Comparison of ENCODE assay signal across 35 cellular contexts in the genomic region with DNA sequence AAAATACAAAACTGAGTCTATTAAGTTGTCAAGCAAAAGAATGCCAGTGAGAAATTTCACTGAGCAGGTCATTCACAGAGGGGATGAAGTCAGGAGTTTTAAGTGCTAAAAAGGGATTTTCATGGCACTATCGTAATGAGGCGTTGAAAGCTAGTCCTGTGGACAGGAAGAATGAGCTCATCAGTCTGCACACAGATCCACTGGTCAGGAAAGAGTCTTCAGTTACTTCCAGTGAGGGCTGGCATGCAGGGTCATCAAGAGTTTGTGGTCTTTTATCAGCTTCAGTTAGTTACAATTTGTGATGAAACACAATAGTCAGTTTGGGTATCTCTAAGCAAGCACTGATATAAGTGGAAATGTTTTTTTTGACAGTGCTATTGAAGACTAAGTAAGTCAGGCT.
"Had no signal": no experiment of that assay in that cellular context is flagged by ENCODE, and none has a peak within 500 bp of the region (broad histone marks: within the 10 kb centered on the region; RNA-seq: fewer than 3 reads in every experiment).

No MANE protein-coding gene starts in this region.

- H3K36me3 ChIP-seq: ascending aorta, esophagus muscularis mucosa, heart right ventricle, left ventricle myocardium inferior, neutrophil, ovary, prostate gland, sigmoid colon, thyroid gland, upper lobe of left lung, vagina had no signal

- H3K36me3 Mint-ChIP-seq: activated CD4-positive, alpha-beta memory T cell treated with anti-CD3 and anti-CD28 coated beads for 36 hours; activated naive CD4-positive, alpha-beta T cell treated with anti-CD3 and anti-CD28 coated beads, Interleukin-2, amount 10 ng/mL, durations not matched to agents 7 days and 5 days; activated naive CD8-positive, alpha-beta T cell treated with anti-CD3 and anti-CD28 coated beads, Interleukin-2, amount 10 ng/mL, durations not matched to agents 7 days and 5 days; brain; stimulated activated memory B cell treated with anti-CD40 and anti-IgM and Interleukin-4, amounts not matched to agents 10 μg/mL and 1 μg/mL and 100 μg/mL, for 72 hours had no signal

- H3K27ac Mint-ChIP-seq: activated CD4-positive, alpha-beta memory T cell treated with anti-CD3 and anti-CD28 coated beads for 36 hours; activated naive CD4-positive, alpha-beta T cell treated with anti-CD3 and anti-CD28 coated beads, Interleukin-2, amount 10 ng/mL, durations not matched to agents 7 days and 5 days; activated naive CD8-positive, alpha-beta T cell treated with anti-CD3 and anti-CD28 coated beads, Interleukin-2, amount 10 ng/mL, durations not matched to agents 7 days and 5 days; activated T-cell treated with anti-CD3 and anti-CD28 coated beads, Interleukin-2, amount 50 U/mL, for 24 hours; brain; endodermal cell; nephron; stimulated activated memory B cell treated with anti-CD40 and anti-IgM and Interleukin-4, amounts not matched to agents 10 μg/mL and 1 μg/mL and 100 μg/mL, for 72 hours; stimulated activated naive CD8-positive, alpha-beta T cell treated with anti-CD3 and anti-CD28 coated beads, Interleukin-15, amount 100 ng/mL, for 72 hours had no signal

- H3K27me3 Mint-ChIP-seq: activated CD4-positive, alpha-beta memory T cell treated with anti-CD3 and anti-CD28 coated beads for 36 hours had no signal

- H3K4me1 ChIP-seq: ascending aorta, esophagus muscularis mucosa, foreskin keratinocyte, prostate gland, upper lobe of left lung, vagina had no signal

- H3K4me3 ChIP-seq: ascending aorta, esophagus muscularis mucosa, heart right ventricle, left ventricle myocardium inferior, lung, ovary, prostate gland, sigmoid colon, smooth muscle cell, thyroid gland, upper lobe of left lung, vagina had no signal

- DNase-seq: activated CD4-positive, alpha-beta memory T cell treated with anti-CD3 and anti-CD28 coated beads for 36 hours; activated CD4-positive, alpha-beta T cell treated with anti-CD3 and anti-CD28 coated beads for 4 hours; activated CD8-positive, alpha-beta memory T cell treated with anti-CD3 and anti-CD28 coated beads, Interleukin-2, amount 50 U/mL, for 48 hours; activated gamma-delta T cell; activated naive CD4-positive, alpha-beta T cell treated with anti-CD3 and anti-CD28 coated beads, Interleukin-2, amount 10 ng/mL, durations not matched to agents 7 days and 5 days; activated naive CD8-positive, alpha-beta T cell treated with anti-CD3 and anti-CD28 coated beads, Interleukin-2, amount 10 ng/mL, durations not matched to agents 7 days and 5 days; activated T-cell treated with anti-CD3 and anti-CD28 coated beads, Interleukin-2, amount 50 U/mL, for 24 hours; cortex of kidney; foreskin keratinocyte; heart right ventricle; kidney glomerular epithelial cell; left ventricle myocardium inferior; ovary; retina; sigmoid colon; stimulated activated CD4-positive, alpha-beta T cell treated with anti-CD3 and anti-CD28 coated beads, Interleukin-1b, Interleukin-23, amount 100 ng/mL, for 48 hours; stimulated activated CD4-positive, alpha-beta T cell treated with anti-CD3 and anti-CD28 coated beads, Interleukin-4, amount 100 ng/mL, for 4 hours; stimulated activated CD8-positive, alpha-beta memory T cell treated with anti-CD3 and anti-CD28 coated beads, Interleukin-4, amount 100 ng/mL, for 48 hours; stimulated activated naive CD8-positive, alpha-beta T cell treated with anti-CD3 and anti-CD28 coated beads, Interleukin-15, amount 100 ng/mL, for 72 hours; substantia nigra; T-helper 2 cell; thyroid gland; upper lobe of left lung had no signal

- H3K9me3 Mint-ChIP-seq: activated CD4-positive, alpha-beta memory T cell treated with anti-CD3 and anti-CD28 coated beads for 36 hours; activated naive CD4-positive, alpha-beta T cell treated with anti-CD3 and anti-CD28 coated beads, Interleukin-2, amount 10 ng/mL, durations not matched to agents 7 days and 5 days; activated naive CD8-positive, alpha-beta T cell treated with anti-CD3 and anti-CD28 coated beads, Interleukin-2, amount 10 ng/mL, durations not matched to agents 7 days and 5 days; activated T-cell treated with anti-CD3 and anti-CD28 coated beads, Interleukin-2, amount 50 U/mL, for 24 hours; endodermal cell; nephron; stimulated activated memory B cell treated with anti-CD40 and anti-IgM and Interleukin-4, amounts not matched to agents 10 μg/mL and 1 μg/mL and 100 μg/mL, for 72 hours; stimulated activated naive CD8-positive, alpha-beta T cell treated with anti-CD3 and anti-CD28 coated beads, Interleukin-15, amount 100 ng/mL, for 72 hours had no signal

- H3K9me3 ChIP-seq: ascending aorta, esophagus muscularis mucosa, heart right ventricle, left ventricle myocardium inferior, neutrophil, ovary, prostate gland, sigmoid colon, thyroid gland, upper lobe of left lung, vagina had no signal

- H3K27ac ChIP-seq: ascending aorta, esophagus muscularis mucosa, foreskin keratinocyte, heart right ventricle, left ventricle myocardium inferior, neutrophil, ovary, prostate gland, sigmoid colon, thyroid gland, upper lobe of left lung, vagina, VCaP had no signal

- H3K27me3 ChIP-seq: ascending aorta, esophagus muscularis mucosa, foreskin keratinocyte, ovary, sigmoid colon, thyroid gland, upper lobe of left lung, vagina had no signal

- H3K4me1 Mint-ChIP-seq: activated naive CD4-positive, alpha-beta T cell treated with anti-CD3 and anti-CD28 coated beads, Interleukin-2, amount 10 ng/mL, durations not matched to agents 7 days and 5 days; activated naive CD8-positive, alpha-beta T cell treated with anti-CD3 and anti-CD28 coated beads, Interleukin-2, amount 10 ng/mL, durations not matched to agents 7 days and 5 days; stimulated activated memory B cell treated with anti-CD40 and anti-IgM and Interleukin-4, amounts not matched to agents 10 μg/mL and 1 μg/mL and 100 μg/mL, for 72 hours; stimulated activated naive CD8-positive, alpha-beta T cell treated with anti-CD3 and anti-CD28 coated beads, Interleukin-15, amount 100 ng/mL, for 72 hours had no signal

- ATAC-seq: foreskin keratinocyte; stimulated activated memory B cell treated with anti-CD40 and anti-IgM and Interleukin-4, amounts not matched to agents 10 μg/mL and 1 μg/mL and 100 μg/mL, for 72 hours; stimulated activated naive CD8-positive, alpha-beta T cell treated with anti-CD3 and anti-CD28 coated beads, Interleukin-15, amount 100 ng/mL, for 72 hours had no signal

- H3K4me3 Mint-ChIP-seq: activated CD4-positive, alpha-beta memory T cell treated with anti-CD3 and anti-CD28 coated beads for 36 hours; activated naive CD4-positive, alpha-beta T cell treated with anti-CD3 and anti-CD28 coated beads, Interleukin-2, amount 10 ng/mL, durations not matched to agents 7 days and 5 days; activated naive CD8-positive, alpha-beta T cell treated with anti-CD3 and anti-CD28 coated beads, Interleukin-2, amount 10 ng/mL, durations not matched to agents 7 days and 5 days; activated T-cell treated with anti-CD3 and anti-CD28 coated beads, Interleukin-2, amount 50 U/mL, for 24 hours; brain; endodermal cell; nephron; stimulated activated memory B cell treated with anti-CD40 and anti-IgM and Interleukin-4, amounts not matched to agents 10 μg/mL and 1 μg/mL and 100 μg/mL, for 72 hours; stimulated activated naive CD8-positive, alpha-beta T cell treated with anti-CD3 and anti-CD28 coated beads, Interleukin-15, amount 100 ng/mL, for 72 hours had no signal
